21 cellular contexts compared by ENCODE assay signal in the genomic region with DNA sequence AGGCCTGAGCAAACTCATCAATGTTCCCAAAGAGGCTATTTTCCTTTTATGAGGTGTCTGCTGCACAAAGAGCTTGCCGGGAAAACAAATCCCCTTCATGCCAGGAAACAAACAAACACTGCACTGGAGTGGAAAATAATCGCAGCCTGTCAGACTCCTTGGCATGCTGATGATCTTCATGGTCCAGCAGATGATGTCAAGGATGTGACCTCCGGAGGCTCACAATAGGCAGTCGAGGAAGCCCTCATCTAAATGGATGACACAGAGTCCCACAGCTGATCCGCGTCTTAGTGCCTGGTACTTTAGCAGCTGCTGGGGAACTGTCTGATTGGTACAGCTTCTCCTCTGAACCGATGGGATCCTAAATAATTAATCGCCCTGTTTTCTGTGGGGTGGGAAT.
DNase-seq lines count a peak whose midpoint lies in the region; ATAC-seq and TF ChIP-seq lines count a peak whose summit lies in the region.
"Had no signal": no experiment of that assay in that cellular context is flagged by ENCODE, and none has a peak within 500 bp of the region (broad histone marks: within the 10 kb centered on the region; RNA-seq: fewer than 3 reads in every experiment).

No MANE protein-coding gene starts in this region.

- intact Hi-C loops in CD4-positive, alpha-beta T cell (cut with DNase I, micrococcal nuclease) = no loop called here

- CTCF ChIA-PET in CD4-positive, alpha-beta T cell (lab: Charles Lee) = no interaction called here

- peak; percentile 21 for DNase-seq in MG63
- peak; percentile 15 for DNase-seq in NCI-H748 treated with DMSO at 0.1 percent for 48 hours (lab: John Stamatoyannopoulos, UW)
- DNase-seq in glutamatergic neuron = peak; percentile 46
- peak; percentile 98 for DNase-seq in pons (ENCODE audit: low spot score)
- DNase-seq in NCI-H146 treated with DMSO at 0.1 percent for 48 hours (lab: John Stamatoyannopoulos, UW; ENCODE audit: unreplicated experiment) = no peak
- no peak for DNase-seq in effector memory CD8-positive, alpha-beta T cell
- no peak for DNase-seq in CD4-positive, alpha-beta T cell
- DNase-seq: activated CD4-positive, alpha-beta T cell treated with anti-CD3 and anti-CD28 coated beads for 48 hours; activated naive CD4-positive, alpha-beta T cell treated with anti-CD3 and anti-CD28 coated beads, Interleukin-2, amount 10 ng/mL, durations not matched to agents 7 days and 5 days; activated T-cell treated with anti-CD3 and anti-CD28 coated beads, Interleukin-2, amount 50 U/mL, for 72 hours; endodermal cell; left cardiac atrium; mesenchymal stem cell; naive B cell; NCI-H146; NCI-H446 treated with DMSO at 0.1 percent for 48 hours; T-helper 2 cell had no signal

- H3K36me3 ChIP-seq in MG63 = no peaks in the 10 kb centered on the region
- H3K36me3 ChIP-seq: ascending aorta had no signal

- POLR2A ChIA-PET in CD4-positive, alpha-beta T cell (lab: Charles Lee) = no interaction called here

- H3K9me3 ChIP-seq in MG63 = no peaks in the 10 kb centered on the region
- no peaks in the 10 kb centered on the region for H3K9me3 ChIP-seq in CD4-positive, alpha-beta T cell (ENCODE audit: control insufficient read depth, low read length)
- H3K9me3 ChIP-seq: ascending aorta had no signal

- peak overlapping the region; percentile 91 for H3K27ac Mint-ChIP-seq in glutamatergic neuron (ENCODE audit: unreplicated experiment)
- no peak overlapping the region for H3K27ac Mint-ChIP-seq in effector memory CD8-positive, alpha-beta T cell
- no peak overlapping the region for H3K27ac Mint-ChIP-seq in CD4-positive, alpha-beta T cell
- H3K27ac Mint-ChIP-seq: activated naive CD4-positive, alpha-beta T cell treated with anti-CD3 and anti-CD28 coated beads, Interleukin-2, amount 10 ng/mL, durations not matched to agents 7 days and 5 days; activated T-cell treated with anti-CD3 and anti-CD28 coated beads, Interleukin-2, amount 50 U/mL, for 72 hours; endodermal cell; naive B cell had no signal

- ATAC-seq in effector memory CD8-positive, alpha-beta T cell (replicated peaks) = no peak
- no peak for ATAC-seq in GM21825 (IDR thresholded peaks at IDR 0.05; ENCODE audit: unreplicated experiment)
- ATAC-seq in CD4-positive, alpha-beta T cell (ENCODE audit: poor library complexity) = no peak
- ATAC-seq: activated T-cell treated with anti-CD3 and anti-CD28 coated beads, Interleukin-2, amount 50 U/mL, for 72 hours had no signal

- no peak for TF ChIP-seq CTCF in glutamatergic neuron (IDR thresholded peaks at IDR 0.05; ENCODE audit: partially characterized antibody, unreplicated experiment)
- no peak for TF ChIP-seq CTCF in CD4-positive, alpha-beta T cell (IDR thresholded peaks at IDR 0.05)

- no peaks in the 10 kb centered on the region for H3K27me3 ChIP-seq in MG63
- H3K27me3 ChIP-seq in CD4-positive, alpha-beta T cell (ENCODE audit: control insufficient read depth, insufficient read depth, low read length) = no peaks in the 10 kb centered on the region
- H3K27me3 ChIP-seq: ascending aorta had no signal

- H3K36me3 Mint-ChIP-seq in glutamatergic neuron (ENCODE audit: unreplicated experiment) = no peaks in the 10 kb centered on the region
- no peaks in the 10 kb centered on the region for H3K36me3 Mint-ChIP-seq in effector memory CD8-positive, alpha-beta T cell (ENCODE audit: insufficient read depth)
- H3K36me3 Mint-ChIP-seq in CD4-positive, alpha-beta T cell (ENCODE audit: low read depth) = no peaks in the 10 kb centered on the region
- H3K36me3 Mint-ChIP-seq: activated naive CD4-positive, alpha-beta T cell treated with anti-CD3 and anti-CD28 coated beads, Interleukin-2, amount 10 ng/mL, durations not matched to agents 7 days and 5 days; naive B cell had no signal

- H3K9me3 Mint-ChIP-seq in glutamatergic neuron (ENCODE audit: unreplicated experiment) = peaks cover 5% of the 10 kb centered on the region
- H3K9me3 Mint-ChIP-seq in effector memory CD8-positive, alpha-beta T cell = no peaks in the 10 kb centered on the region
- no peaks in the 10 kb centered on the region for H3K9me3 Mint-ChIP-seq in CD4-positive, alpha-beta T cell
- H3K9me3 Mint-ChIP-seq: activated naive CD4-positive, alpha-beta T cell treated with anti-CD3 and anti-CD28 coated beads, Interleukin-2, amount 10 ng/mL, durations not matched to agents 7 days and 5 days; activated T-cell treated with anti-CD3 and anti-CD28 coated beads, Interleukin-2, amount 50 U/mL, for 72 hours; endodermal cell had no signal

- H3K27ac ChIP-seq in CD4-positive, alpha-beta T cell (ENCODE audit: low read depth, low read length) = no peak overlapping the region
- H3K27ac ChIP-seq: ascending aorta, C4-2B, SK-N-MC had no signal

- H3K4me3 Mint-ChIP-seq in glutamatergic neuron (ENCODE audit: unreplicated experiment) = peak overlapping the region; percentile 67
- H3K4me3 Mint-ChIP-seq in effector memory CD8-positive, alpha-beta T cell = no peak overlapping the region
- no peak overlapping the region for H3K4me3 Mint-ChIP-seq in CD4-positive, alpha-beta T cell
- H3K4me3 Mint-ChIP-seq: activated naive CD4-positive, alpha-beta T cell treated with anti-CD3 and anti-CD28 coated beads, Interleukin-2, amount 10 ng/mL, durations not matched to agents 7 days and 5 days; activated T-cell treated with anti-CD3 and anti-CD28 coated beads, Interleukin-2, amount 50 U/mL, for 72 hours; endodermal cell; naive B cell had no signal

- no peak overlapping the region for H3K4me3 ChIP-seq in MG63
- H3K4me3 ChIP-seq: ascending aorta, SK-N-MC had no signal

- H3K27me3 Mint-ChIP-seq in glutamatergic neuron (ENCODE audit: unreplicated experiment) = peaks cover 5% of the 10 kb centered on the region
- no peaks in the 10 kb centered on the region for H3K27me3 Mint-ChIP-seq in effector memory CD8-positive, alpha-beta T cell
- H3K27me3 Mint-ChIP-seq in CD4-positive, alpha-beta T cell = no peaks in the 10 kb centered on the region
- H3K27me3 Mint-ChIP-seq: activated naive CD4-positive, alpha-beta T cell treated with anti-CD3 and anti-CD28 coated beads, Interleukin-2, amount 10 ng/mL, durations not matched to agents 7 days and 5 days; naive B cell had no signal

- H3K4me1 Mint-ChIP-seq in glutamatergic neuron (ENCODE audit: low read depth, unreplicated experiment) = peaks cover 35% of the 10 kb centered on the region
- no peaks in the 10 kb centered on the region for H3K4me1 Mint-ChIP-seq in effector memory CD8-positive, alpha-beta T cell (ENCODE audit: low read depth in 2 of 2)
- no peaks in the 10 kb centered on the region for H3K4me1 Mint-ChIP-seq in CD4-positive, alpha-beta T cell (ENCODE audit: low read depth)
- H3K4me1 Mint-ChIP-seq: activated naive CD4-positive, alpha-beta T cell treated with anti-CD3 and anti-CD28 coated beads, Interleukin-2, amount 10 ng/mL, durations not matched to agents 7 days and 5 days; naive B cell had no signal

Comparison
In these comparisons a context has a peak if more than half of its experiments do, and no peak if none do; other contexts are left out.
1. DNase-seq: peak in MG63 (single experiment), NCI-H748 treated with DMSO at 0.1 percent for 48 hours (single experiment), glutamatergic neuron (single experiment) and pons (single experiment); none in NCI-H146 treated with DMSO at 0.1 percent for 48 hours (single experiment), effector memory CD8-positive, alpha-beta T cell (0 of 3) and CD4-positive, alpha-beta T cell (0 of 10).